Comparison of ENCODE assay signal across 15 cellular contexts in the genomic region with DNA sequence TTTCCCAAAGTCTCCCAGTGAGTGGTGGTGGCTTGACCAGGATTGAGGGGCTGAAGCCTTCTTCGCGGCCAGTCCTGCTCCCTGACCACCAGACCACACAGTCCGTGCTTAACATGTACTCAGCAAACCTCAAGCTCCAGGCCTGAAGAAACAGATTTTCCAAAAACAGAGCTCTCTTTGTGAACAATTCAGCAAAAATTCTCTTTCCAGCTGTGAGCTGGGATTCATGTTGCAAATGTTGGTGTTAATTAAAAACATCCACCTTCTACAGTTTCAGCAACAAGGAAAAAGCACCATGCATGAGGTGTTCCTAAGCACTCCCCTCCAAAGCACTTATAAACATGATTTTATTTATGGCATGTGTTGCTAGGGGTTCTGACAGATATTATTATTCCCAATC.
DNase-seq lines count a peak whose midpoint lies in the region; ATAC-seq and TF ChIP-seq lines count a peak whose summit lies in the region.
"Had no signal": no experiment of that assay in that cellular context is flagged by ENCODE, and none has a peak within 500 bp of the region (broad histone marks: within the 10 kb centered on the region; RNA-seq: fewer than 3 reads in every experiment).

No MANE protein-coding gene starts in this region.

- H3K9ac ChIP-seq in SK-N-SH (peak overlapping the region; percentile 57), fibroblast of lung (ENCODE audit: insufficient read depth, low read length) (no peak overlapping the region), smooth muscle cell (ENCODE audit: low read depth) (no peak overlapping the region)

- H3K36me3 Mint-ChIP-seq in activated CD4-positive, alpha-beta T cell treated with anti-CD3 and anti-CD28 coated beads, Interleukin-2, amount 10 ng/mL, durations not matched to agents 24 days and 14 days (ENCODE audit: low read depth) = peaks cover 84% of the 10 kb centered on the region

- H3K36me3 ChIP-seq in SK-N-SH (replicated peaks in 1 of 2; ENCODE audit: control insufficient read depth in 1 of 2, insufficient read depth in 2 of 2, low read length in 1 of 2) = peaks cover 48 to 50% of the 10 kb centered on the region in 2 experiments
- H3K36me3 ChIP-seq in fibroblast of lung (ENCODE audit: control insufficient read depth, insufficient read depth, low read length) = peaks cover 9% of the 10 kb centered on the region
- H3K36me3 ChIP-seq in smooth muscle cell (ENCODE audit: low read depth) = peaks cover 4% of the 10 kb centered on the region

- CTCF ChIA-PET in SK-N-SH (lab: Yijun Ruan, JAX) = interaction anchor here (1.0 to 2.0 kb wide), 2 partner anchors 21 to 301 kb away, joined by 4 to 5 read pairs; no protein-coding TSS in a partner anchor

- H3F3A ChIP-seq in SK-N-SH (replicated peaks; ENCODE audit: insufficient read depth) (peaks cover 46% of the 10 kb centered on the region), smooth muscle cell (ENCODE audit: low read depth) (peaks cover 22% of the 10 kb centered on the region)

- peaks cover 8 to 35% of the 10 kb centered on the region in 2 experiments for H3K4me1 ChIP-seq in SK-N-SH (ENCODE audit: control insufficient read depth in 1 of 2, insufficient read depth in 2 of 2, low read depth in 1 of 2, low read length in 1 of 2)
- H3K4me1 ChIP-seq in fibroblast of lung (ENCODE audit: control insufficient read depth, extremely low read depth, insufficient read depth, low read length) = peaks cover 24% of the 10 kb centered on the region
- H3K4me1 ChIP-seq in smooth muscle cell (ENCODE audit: low read depth) = peaks cover 2% of the 10 kb centered on the region

- POLR2A ChIA-PET in SK-N-SH (lab: Yijun Ruan, JAX) = interaction anchor here (1.1 kb wide), 1 partner anchor 37 kb away, joined by 3 read pairs; no protein-coding TSS in a partner anchor

- H3K27me3 ChIP-seq in SK-N-SH (ENCODE audit: insufficient read depth) (no peaks in the 10 kb centered on the region), fibroblast of lung (ENCODE audit: control insufficient read depth, insufficient read depth, low read length) (no peaks in the 10 kb centered on the region), smooth muscle cell (ENCODE audit: low read depth) (no peaks in the 10 kb centered on the region)
- H3K27me3 ChIP-seq: right lobe of liver had no signal

- H3K4me3 Mint-ChIP-seq in activated CD4-positive, alpha-beta T cell treated with anti-CD3 and anti-CD28 coated beads, Interleukin-2, amount 10 ng/mL, durations not matched to agents 24 days and 14 days = no peak overlapping the region

- H3K4me2 ChIP-seq in SK-N-SH (peak overlapping the region; percentile 8; the same call in 1 of the 2 replicates), fibroblast of lung (ENCODE audit: extremely low read depth, insufficient read depth, low read length) (no peak overlapping the region), smooth muscle cell (no peak overlapping the region)

- TF ChIP-seq CTCF in SK-N-SH (IDR thresholded peaks at IDR 0.05) = no peak
- no peak for TF ChIP-seq CTCF in fibroblast of lung (conservative IDR thresholded peaks at IDR 0.05 in 1 of 2, IDR thresholded peaks at IDR 0.05 in 1 of 2; ENCODE audit: low read depth in 1 of 2, low read length in 2 of 2)
- TF ChIP-seq CTCF in smooth muscle cell (IDR thresholded peaks at IDR 0.05; ENCODE audit: borderline replicate concordance, insufficient read depth, poor library complexity, severe bottlenecking) = no peak

- no peaks in the 10 kb centered on the region for H3K27me3 Mint-ChIP-seq in activated CD4-positive, alpha-beta T cell treated with anti-CD3 and anti-CD28 coated beads, Interleukin-2, amount 10 ng/mL, durations not matched to agents 24 days and 14 days

- intact Hi-C loops in activated CD4-positive, alpha-beta T cell treated with anti-CD3 and anti-CD28 coated beads, Interleukin-2, amount 10 ng/mL, durations not matched to agents 24 days and 14 days (cut with micrococcal nuclease) = no loop called here

- H3K4me1 Mint-ChIP-seq in activated CD4-positive, alpha-beta T cell treated with anti-CD3 and anti-CD28 coated beads, Interleukin-2, amount 10 ng/mL, durations not matched to agents 24 days and 14 days = peaks cover 53% of the 10 kb centered on the region

- ATAC-seq in HG03378 (IDR thresholded peaks at IDR 0.05; ENCODE audit: unreplicated experiment) (no peak), GM21390 (IDR thresholded peaks at IDR 0.05; ENCODE audit: unreplicated experiment) (no peak)

- no peaks in the 10 kb centered on the region for H3K9me3 Mint-ChIP-seq in activated CD4-positive, alpha-beta T cell treated with anti-CD3 and anti-CD28 coated beads, Interleukin-2, amount 10 ng/mL, durations not matched to agents 24 days and 14 days

- H4K20me1 ChIP-seq in SK-N-SH (ENCODE audit: insufficient read depth) (no peaks in the 10 kb centered on the region), fibroblast of lung (ENCODE audit: control insufficient read depth, extremely low read depth, insufficient read depth, low read length) (no peaks in the 10 kb centered on the region), smooth muscle cell (ENCODE audit: low read depth) (no peaks in the 10 kb centered on the region)

- H3K4me3 ChIP-seq in SK-N-SH (ENCODE audit: low read depth in 2 of 2, low read length in 1 of 2) = no peak overlapping the region
- H3K4me3 ChIP-seq in fibroblast of lung (replicated peaks in 1 of 4; ENCODE audit: control extremely low read depth in 1 of 4, insufficient read depth in 1 of 4, low read depth in 3 of 4, low read length in 4 of 4) = no peak overlapping the region
- H3K4me3 ChIP-seq in smooth muscle cell = no peak overlapping the region
- H3K4me3 ChIP-seq: right lobe of liver had no signal

- H3K9me3 ChIP-seq in SK-N-SH = no peaks in the 10 kb centered on the region
- no peaks in the 10 kb centered on the region for H3K9me3 ChIP-seq in fibroblast of lung (ENCODE audit: control insufficient read depth, insufficient read depth, low read depth, low read length)
- no peaks in the 10 kb centered on the region for H3K9me3 ChIP-seq in smooth muscle cell (replicated peaks; ENCODE audit: low read depth)
- H3K9me3 ChIP-seq: right lobe of liver had no signal

- H2AFZ ChIP-seq in SK-N-SH (ENCODE audit: low read depth) (no peak overlapping the region), fibroblast of lung (ENCODE audit: low read length) (no peak overlapping the region), smooth muscle cell (ENCODE audit: low read depth) (no peak overlapping the region)

- H3K27ac Mint-ChIP-seq in activated CD4-positive, alpha-beta T cell treated with anti-CD3 and anti-CD28 coated beads, Interleukin-2, amount 10 ng/mL, durations not matched to agents 24 days and 14 days = no peak overlapping the region

- H3K79me2 ChIP-seq in SK-N-SH (ENCODE audit: insufficient read depth) (peaks cover 22% of the 10 kb centered on the region; the same call in 1 of the 2 replicates), fibroblast of lung (ENCODE audit: control insufficient read depth, insufficient read depth, low read length) (peaks cover 10% of the 10 kb centered on the region), smooth muscle cell (ENCODE audit: low read depth) (no peaks in the 10 kb centered on the region)

- no peak for TF ChIP-seq EP300 in SK-N-SH (IDR thresholded peaks at IDR 0.05; ENCODE audit: borderline replicate concordance in 1 of 2, low read depth in 1 of 2, low read length in 1 of 2)

- no peaks in the 10 kb centered on the region for H3K9me2 ChIP-seq in SK-N-SH

- TF ChIP-seq RAD21 in SK-N-SH (IDR thresholded peaks at IDR 0.05; ENCODE audit: low read length) = no peak

- H3K27ac ChIP-seq in SK-N-SH (ENCODE audit: low read depth in 2 of 2, low read length in 1 of 2) = peak overlapping the region; percentile 83 to 99
- H3K27ac ChIP-seq in fibroblast of lung (ENCODE audit: insufficient read depth, low read length) = peak overlapping the region; percentile 77
- peak overlapping the region; percentile 58 for H3K27ac ChIP-seq in smooth muscle cell (ENCODE audit: low read depth)
- H3K27ac ChIP-seq: 22Rv1, right lobe of liver had no signal

- DNase-seq in activated CD4-positive, alpha-beta T cell treated with anti-CD3 and anti-CD28 coated beads, Interleukin-2, amount 10 ng/mL, durations not matched to agents 24 days and 14 days = peak; percentile 48
- DNase-seq in activated CD4-positive, alpha-beta T cell treated with anti-CD3 and anti-CD28 coated beads for 1 hour = no peak
- no peak for DNase-seq in SK-N-SH
- DNase-seq in fibroblast of lung (ENCODE audit: low read depth in 2 of 2) = no peak
- no peak for DNase-seq in smooth muscle cell (lab: John Stamatoyannopoulos, UW; ENCODE audit: unreplicated experiment)
- no peak for DNase-seq in foreskin melanocyte
- DNase-seq: activated CD4-positive, alpha-beta T cell treated with anti-CD3 and anti-CD28 coated beads, Interleukin-2, amount 50 U/mL, for 4 hours; activated naive CD4-positive, alpha-beta T cell treated with Interleukin-2 at 50 U/mL for 16 hours; KBM-7; NCI-H146; NCI-H524 treated with DMSO at 0.1 percent for 48 hours; right lobe of liver had no signal

- WGBS in SK-N-SH (ENCODE audit: low lambda C conversion rate) = 76% methylated on average over 3 of the region's 3 CpGs
- 51% methylated on average over 3 of the region's 3 CpGs for WGBS in smooth muscle cell (ENCODE audit: low lambda C conversion rate)

TF ChIP-seq in SK-N-SH, 30 proteins besides CTCF, POLR2A, EP300 and RAD21 (continues in another document):
- TF ChIP-seq SMC3 (IDR thresholded peaks at IDR 0.05; ENCODE audit: low read depth, low read length) = no peak
- no peak for TF ChIP-seq NRF1 (IDR thresholded peaks at IDR 0.05; ENCODE audit: low read depth, low read length)
- TF ChIP-seq TAF1 (IDR thresholded peaks at IDR 0.05; ENCODE audit: borderline replicate concordance, low read depth, low read length) = no peak
- no peak for TF ChIP-seq ELF1 (IDR thresholded peaks at IDR 0.05)
- TF ChIP-seq JUND (IDR thresholded peaks at IDR 0.05) = no peak
- TF ChIP-seq USF2 (IDR thresholded peaks at IDR 0.05; ENCODE audit: borderline replicate concordance, low read depth, low read length) = no peak
- no peak for TF ChIP-seq SIN3A (IDR thresholded peaks at IDR 0.05; ENCODE audit: borderline replicate concordance, low read depth, low read length)
- no peak for TF ChIP-seq CHD2 (IDR thresholded peaks at IDR 0.05; ENCODE audit: low read length, partially characterized antibody)
- no peak for TF ChIP-seq YY1 (IDR thresholded peaks at IDR 0.05; ENCODE audit: low read depth)
- TF ChIP-seq EZH2phosphoT487 (IDR thresholded peaks at IDR 0.05; ENCODE audit: borderline replicate concordance, low read depth) = no peak
- no peak for TF ChIP-seq MXI1 (IDR thresholded peaks at IDR 0.05; ENCODE audit: low read depth, low read length)
- TF ChIP-seq TEAD4 (IDR thresholded peaks at IDR 0.05; ENCODE audit: borderline replicate concordance, insufficient read depth) = no peak
